ENCODE assay signal across 1 cellular context in genomic region chr19:54462072-54462712, GRCh38.
TF ChIP-seq lines count a peak whose summit lies in the region.

No MANE protein-coding gene starts in this region.

TF ChIP-seq in HCT116, 20 proteins besides CTCF, POLR2A, EP300 and RAD21 (continued from another document):
- TF ChIP-seq, protein P1, sequence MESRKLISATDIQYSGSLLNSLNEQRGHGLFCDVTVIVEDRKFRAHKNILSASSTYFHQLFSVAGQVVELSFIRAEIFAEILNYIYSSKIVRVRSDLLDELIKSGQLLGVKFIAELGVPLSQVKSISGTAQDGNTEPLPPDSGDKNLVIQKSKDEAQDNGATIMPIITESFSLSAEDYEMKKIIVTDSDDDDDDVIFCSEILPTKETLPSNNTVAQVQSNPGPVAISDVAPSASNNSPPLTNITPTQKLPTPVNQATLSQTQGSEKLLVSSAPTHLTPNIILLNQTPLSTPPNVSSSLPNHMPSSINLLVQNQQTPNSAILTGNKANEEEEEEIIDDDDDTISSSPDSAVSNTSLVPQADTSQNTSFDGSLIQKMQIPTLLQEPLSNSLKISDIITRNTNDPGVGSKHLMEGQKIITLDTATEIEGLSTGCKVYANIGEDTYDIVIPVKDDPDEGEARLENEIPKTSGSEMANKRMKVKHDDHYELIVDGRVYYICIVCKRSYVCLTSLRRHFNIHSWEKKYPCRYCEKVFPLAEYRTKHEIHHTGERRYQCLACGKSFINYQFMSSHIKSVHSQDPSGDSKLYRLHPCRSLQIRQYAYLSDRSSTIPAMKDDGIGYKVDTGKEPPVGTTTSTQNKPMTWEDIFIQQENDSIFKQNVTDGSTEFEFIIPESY (IDR thresholded peaks at IDR 0.05; ENCODE audit: extremely low read depth, insufficient replicate concordance, low read length) = no peak
- no peak for TF ChIP-seq EGR1 (IDR thresholded peaks at IDR 0.05; ENCODE audit: low read depth)
- no peak for TF ChIP-seq EZH2phosphoT487 (IDR thresholded peaks at IDR 0.05; ENCODE audit: borderline replicate concordance)
- TF ChIP-seq ZFX (IDR thresholded peaks at IDR 0.05) = no peak
- TF ChIP-seq CEBPB (IDR thresholded peaks at IDR 0.05; ENCODE audit: low read depth) = no peak
